In genomic region chr10:1957057-1957456, GRCh38 we compare ENCODE assay signal across 18 cellular contexts.
A peak's percentile ranks its signal among the peaks of the same experiment; 100 is the strongest.
DNase-seq lines count a peak whose midpoint lies in the region; ATAC-seq lines count a peak whose summit lies in the region.
"Had no signal": no experiment of that assay in that cellular context is flagged by ENCODE, and none has a peak within 500 bp of the region (broad histone marks: within the 10 kb centered on the region; RNA-seq: fewer than 3 reads in every experiment).

No MANE protein-coding gene starts in this region.

- no peak overlapping the region for H3K27ac Mint-ChIP-seq in activated CD4-positive, alpha-beta memory T cell treated with anti-CD3 and anti-CD28 coated beads for 36 hours
- H3K27ac Mint-ChIP-seq in activated CD4-positive, alpha-beta memory T cell treated with anti-CD3 and anti-CD28 coated beads, Interleukin-2, amount 10 ng/mL, durations not matched to agents 7 days and 5 days, result no peak overlapping the region
- no peak overlapping the region for H3K27ac Mint-ChIP-seq in natural killer cell treated with Interleukin-12 subunit alpha and Interleukin-12 subunit beta and Interleukin-15 and Interleukin-18, amount 100 ng/mL, for 72 hours

- H3K4me3 Mint-ChIP-seq in activated CD4-positive, alpha-beta memory T cell treated with anti-CD3 and anti-CD28 coated beads for 36 hours, result no peak overlapping the region
- H3K4me3 Mint-ChIP-seq in activated CD4-positive, alpha-beta memory T cell treated with anti-CD3 and anti-CD28 coated beads, Interleukin-2, amount 10 ng/mL, durations not matched to agents 7 days and 5 days, result no peak overlapping the region
- H3K4me3 Mint-ChIP-seq in natural killer cell treated with Interleukin-12 subunit alpha and Interleukin-12 subunit beta and Interleukin-15 and Interleukin-18, amount 100 ng/mL, for 72 hours, result no peak overlapping the region

- peak; percentile 17 for DNase-seq in activated CD4-positive, alpha-beta memory T cell treated with anti-CD3 and anti-CD28 coated beads for 36 hours
- DNase-seq in activated CD4-positive, alpha-beta memory T cell treated with anti-CD3 and anti-CD28 coated beads, Interleukin-2, amount 10 ng/mL, durations not matched to agents 7 days and 5 days, result no peak
- DNase-seq in GDM1 (lab: John Stamatoyannopoulos, UW) (peak; percentile 2), NOMO-1 (lab: John Stamatoyannopoulos, UW; ENCODE audit: unreplicated experiment in 2 of 2) (peak; percentile 45 to 64), AG08396 (ENCODE audit: low spot score) (no peak), COLO668 (lab: John Stamatoyannopoulos, UW; ENCODE audit: unreplicated experiment) (no peak)
- DNase-seq in natural killer cell treated with Interleukin-12 subunit alpha and Interleukin-12 subunit beta and Interleukin-15 and Interleukin-18, amount 100 ng/mL, for 72 hours (ENCODE audit: low spot score), result no peak
- DNase-seq: Calu3, DMS79, GF-D8, MG63, NCI-H187 treated with DMSO at 0.1 percent for 48 hours, NCI-H446, NCI-H748 treated with DMSO at 0.1 percent for 48 hours, SHP77 treated with DMSO at 0.1 percent for 48 hours had no signal

- peak; percentile 56 to 77 for ATAC-seq in natural killer cell treated with Interleukin-12 subunit alpha and Interleukin-12 subunit beta and Interleukin-15 and Interleukin-18, amount 100 ng/mL, for 72 hours
- no peak for ATAC-seq in GM19035 (IDR thresholded peaks at IDR 0.05; ENCODE audit: unreplicated experiment)
- ATAC-seq: A549, K562 had no signal

- intact Hi-C loops in activated CD4-positive, alpha-beta memory T cell treated with anti-CD3 and anti-CD28 coated beads for 36 hours (cut with micrococcal nuclease), result no loop called here

- H3K36me3 Mint-ChIP-seq in activated CD4-positive, alpha-beta memory T cell treated with anti-CD3 and anti-CD28 coated beads for 36 hours, result no peaks in the 10 kb centered on the region
- no peaks in the 10 kb centered on the region for H3K36me3 Mint-ChIP-seq in activated CD4-positive, alpha-beta memory T cell treated with anti-CD3 and anti-CD28 coated beads, Interleukin-2, amount 10 ng/mL, durations not matched to agents 7 days and 5 days (ENCODE audit: low read depth)
- no peaks in the 10 kb centered on the region for H3K36me3 Mint-ChIP-seq in natural killer cell treated with Interleukin-12 subunit alpha and Interleukin-12 subunit beta and Interleukin-15 and Interleukin-18, amount 100 ng/mL, for 72 hours

- CTCF ChIA-PET in activated CD4-positive, alpha-beta memory T cell treated with anti-CD3 and anti-CD28 coated beads for 36 hours (lab: Charles Lee), result no interaction called here
- CTCF ChIA-PET in activated CD4-positive, alpha-beta memory T cell treated with anti-CD3 and anti-CD28 coated beads, Interleukin-2, amount 10 ng/mL, durations not matched to agents 7 days and 5 days (lab: Charles Lee), result no interaction called here

- no peaks in the 10 kb centered on the region for H3K9me3 Mint-ChIP-seq in activated CD4-positive, alpha-beta memory T cell treated with anti-CD3 and anti-CD28 coated beads for 36 hours
- H3K9me3 Mint-ChIP-seq in activated CD4-positive, alpha-beta memory T cell treated with anti-CD3 and anti-CD28 coated beads, Interleukin-2, amount 10 ng/mL, durations not matched to agents 7 days and 5 days, result no peaks in the 10 kb centered on the region
- H3K9me3 Mint-ChIP-seq in natural killer cell treated with Interleukin-12 subunit alpha and Interleukin-12 subunit beta and Interleukin-15 and Interleukin-18, amount 100 ng/mL, for 72 hours, result no peaks in the 10 kb centered on the region

- peaks cover 4% of the 10 kb centered on the region for H3K4me1 Mint-ChIP-seq in activated CD4-positive, alpha-beta memory T cell treated with anti-CD3 and anti-CD28 coated beads for 36 hours (ENCODE audit: low read depth)
- H3K4me1 Mint-ChIP-seq in activated CD4-positive, alpha-beta memory T cell treated with anti-CD3 and anti-CD28 coated beads, Interleukin-2, amount 10 ng/mL, durations not matched to agents 7 days and 5 days, result peaks cover 3% of the 10 kb centered on the region
- peaks cover 8 to 17% of the 10 kb centered on the region in 2 donors for H3K4me1 Mint-ChIP-seq in natural killer cell treated with Interleukin-12 subunit alpha and Interleukin-12 subunit beta and Interleukin-15 and Interleukin-18, amount 100 ng/mL, for 72 hours (ENCODE audit: low read depth in 2 of 2)

- POLR2A ChIA-PET in activated CD4-positive, alpha-beta memory T cell treated with anti-CD3 and anti-CD28 coated beads for 36 hours (lab: Charles Lee), result no interaction called here
- POLR2A ChIA-PET in activated CD4-positive, alpha-beta memory T cell treated with anti-CD3 and anti-CD28 coated beads, Interleukin-2, amount 10 ng/mL, durations not matched to agents 7 days and 5 days (lab: Charles Lee), result no interaction called here

- no peaks in the 10 kb centered on the region for H3K27me3 Mint-ChIP-seq in activated CD4-positive, alpha-beta memory T cell treated with anti-CD3 and anti-CD28 coated beads for 36 hours
- H3K27me3 Mint-ChIP-seq in activated CD4-positive, alpha-beta memory T cell treated with anti-CD3 and anti-CD28 coated beads, Interleukin-2, amount 10 ng/mL, durations not matched to agents 7 days and 5 days, result no peaks in the 10 kb centered on the region
- H3K27me3 Mint-ChIP-seq in natural killer cell treated with Interleukin-12 subunit alpha and Interleukin-12 subunit beta and Interleukin-15 and Interleukin-18, amount 100 ng/mL, for 72 hours, result no peaks in the 10 kb centered on the region

Comparison
In these comparisons a context has a peak if more than half of its experiments do, and no peak if none do; other contexts are left out.
1. DNase-seq: peak in activated CD4-positive, alpha-beta memory T cell treated with anti-CD3 and anti-CD28 coated beads for 36 hours (single experiment), GDM1 (single experiment) and NOMO-1 (2 of 2); none in activated CD4-positive, alpha-beta memory T cell treated with anti-CD3 and anti-CD28 coated beads, Interleukin-2, amount 10 ng/mL, durations not matched to agents 7 days and 5 days (single experiment), natural killer cell treated with Interleukin-12 subunit alpha and Interleukin-12 subunit beta and Interleukin-15 and Interleukin-18, amount 100 ng/mL, for 72 hours (single experiment), AG08396 (single experiment) and COLO668 (single experiment).